Comparison of ENCODE assay signal across 7 cellular contexts in genomic region chr17:10698116-10698818, GRCh38. TPM values are rescaled to one million over a fixed set of nuclear protein-coding genes. Genes with fewer than 3 reads are reported as not detected.
DNase-seq lines count a peak whose midpoint lies in the region; ATAC-seq and TF ChIP-seq lines count a peak whose summit lies in the region.

No MANE protein-coding gene starts in this region.

- H3K4me3 ChIP-seq in PC-3 (ENCODE audit: low read length) (peak overlapping the region; percentile 88), mononuclear cell (ENCODE audit: low read length) (peak overlapping the region; percentile 78)
- H3K4me3 ChIP-seq in effector memory CD4-positive, alpha-beta T cell (ENCODE audit: insufficient read depth, low read depth, low read length, poor library complexity, severe bottlenecking): peak overlapping the region; percentile 83

- peak overlapping the region; percentile 77 for H2AFZ ChIP-seq in PC-3 (ENCODE audit: low read length)

- TF ChIP-seq CTCF in PC-3 (conservative IDR thresholded peaks at IDR 0.05; ENCODE audit: low read depth, low read length): no peak

- BruUV-seq in PC-3 (replicated peaks; lab: Mats Ljungman, UMichigan): TSS peak; percentile 74

- CTCF ChIA-PET in PC-3 (lab: Charles Lee): no interaction called here

- H3K9ac ChIP-seq in PC-3 (ENCODE audit: low read length): peak overlapping the region; percentile 93

- H3K4me1 ChIP-seq in PC-3 (ENCODE audit: insufficient read depth, low read length): peaks cover 12% of the 10 kb centered on the region; the same call in 1 of the 2 replicates
- H3K4me1 ChIP-seq in effector memory CD4-positive, alpha-beta T cell (ENCODE audit: control insufficient read depth, insufficient read depth, low read length, poor library complexity, severe bottlenecking): peaks cover 38% of the 10 kb centered on the region
- H3K4me1 ChIP-seq in mononuclear cell (ENCODE audit: insufficient read depth, low read length): peaks cover 48% of the 10 kb centered on the region

- H3K9me3 ChIP-seq in PC-3 (ENCODE audit: low read length): no peaks in the 10 kb centered on the region
- H3K9me3 ChIP-seq in effector memory CD4-positive, alpha-beta T cell (ENCODE audit: control insufficient read depth, low read length): no peaks in the 10 kb centered on the region
- H3K9me3 ChIP-seq in mononuclear cell (ENCODE audit: low read depth, low read length): no peaks in the 10 kb centered on the region

- peak overlapping the region; percentile 89 for H3K4me2 ChIP-seq in PC-3 (ENCODE audit: low read length)

- intact Hi-C loops in PC-3 (cut with micrococcal nuclease): no loop called here
- intact Hi-C loops in head of caudate nucleus (cut with DNase I): no loop called here

- no peaks in the 10 kb centered on the region for H3F3A ChIP-seq in PC-3 (ENCODE audit: low read length, unreplicated experiment)

- H3K27me3 ChIP-seq in PC-3 (ENCODE audit: low read length) (no peaks in the 10 kb centered on the region), mononuclear cell (ENCODE audit: insufficient read depth, low read length) (no peaks in the 10 kb centered on the region)
- H3K27me3 ChIP-seq in effector memory CD4-positive, alpha-beta T cell (replicated peaks; ENCODE audit: control insufficient read depth, insufficient read depth, low read length, poor library complexity, severe bottlenecking): no peaks in the 10 kb centered on the region

- POLR2A ChIA-PET in PC-3 (lab: Charles Lee; ENCODE audit: unreplicated experiment): no interaction called here

- ATAC-seq in GM18907 (IDR thresholded peaks at IDR 0.05; ENCODE audit: unreplicated experiment) (peak; percentile 1), PC-3 (0 out of 2 replicates have a peak, but pooled peaks have one; percentile 2), HG03342 (IDR thresholded peaks at IDR 0.05; ENCODE audit: unreplicated experiment) (no peak)

- H3K9me2 ChIP-seq in PC-3 (replicated peaks; ENCODE audit: low read length): no peaks in the 10 kb centered on the region

- no peaks in the 10 kb centered on the region for H4K20me1 ChIP-seq in PC-3 (ENCODE audit: low read length)

- peak overlapping the region; percentile 72 for H3K27ac ChIP-seq in PC-3 (ENCODE audit: low read length)
- peak overlapping the region; percentile 91 for H3K27ac ChIP-seq in effector memory CD4-positive, alpha-beta T cell (ENCODE audit: insufficient read depth, low read length, poor library complexity, severe bottlenecking)

- peaks cover 53% of the 10 kb centered on the region for H3K79me2 ChIP-seq in PC-3 (ENCODE audit: low read length)

- DNase-seq in PC-3 (peak; percentile 3), head of caudate nucleus (no peak)
- no peak for DNase-seq in effector memory CD4-positive, alpha-beta T cell
- DNase-seq in activated CD4-positive, CD25-positive, alpha-beta regulatory T cell (lab: John Stamatoyannopoulos, UW): no peak

- H3K36me3 ChIP-seq in PC-3 (ENCODE audit: low read depth, low read length): peaks cover 15% of the 10 kb centered on the region
- no peaks in the 10 kb centered on the region for H3K36me3 ChIP-seq in effector memory CD4-positive, alpha-beta T cell (ENCODE audit: control insufficient read depth, insufficient read depth, low read length)

RNA-seq across cellular contexts. Expression of gene ADPRM, which starts 0.9 kb away (rescaled TPM):
- total RNA-seq in PC-3 (2014; rRNA removed) (2.4 and 2.9 TPM in 2 replicates), mononuclear cell (76.7 TPM)

RNA-seq across cellular contexts. Expression of gene SCO1, which starts 0.9 kb away (rescaled TPM):
- total RNA-seq in PC-3 (2014; rRNA removed) (38.0 and 59.7 TPM in 2 replicates), mononuclear cell (17.1 TPM)

RNA-seq across cellular contexts. Expression of gene TMEM220, which starts 31.6 kb away (rescaled TPM):
- 0.98 and 3.9 TPM in 2 replicates for total RNA-seq in PC-3 (2014; rRNA removed)
- 2.6 TPM for total RNA-seq in mononuclear cell

RNA-seq across cellular contexts. Expression of gene MYH3, which starts 41.2 kb away (rescaled TPM):
- total RNA-seq in PC-3 (2014; rRNA removed): 1.3 and 4.1 TPM in 2 replicates
- 2.3 TPM for total RNA-seq in mononuclear cell

Comparison
In these comparisons a context has a peak if more than half of its experiments do, and no peak if none do; other contexts are left out.
1. RNA of gene ADPRM, which starts 0.9 kb away (total RNA-seq): 76.7 TPM in mononuclear cell (single experiment); 2.4 to 2.9 TPM in PC-3; every median in the first group is over 10 times any median in the second.
2. Peak in every context shown above with its lines, with median percentiles within 50 percentile points of each other: H3K4me3 ChIP-seq.